1 cellular context compared by ENCODE assay signal in the genomic region with DNA sequence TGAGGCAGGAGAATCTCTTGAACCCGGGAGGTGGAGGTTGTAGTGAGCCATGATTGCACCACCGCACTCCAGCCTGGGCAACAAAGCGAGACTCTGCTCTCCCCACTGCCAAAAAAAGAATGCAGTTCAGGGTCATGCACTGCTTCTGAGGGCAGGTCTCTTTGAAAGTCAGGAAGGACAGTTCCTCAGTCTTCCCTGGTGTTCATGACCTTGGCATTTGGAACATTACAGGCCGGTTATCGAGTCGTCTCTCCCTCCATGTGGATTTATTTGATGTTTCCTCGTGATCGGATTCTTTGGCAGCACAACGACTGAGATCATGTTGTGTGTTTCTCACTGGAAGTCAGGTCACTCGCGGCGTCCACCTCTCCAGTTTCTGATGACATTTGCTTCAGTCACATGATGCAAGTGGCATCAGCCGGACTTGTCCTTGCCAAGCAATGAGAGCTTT.
TF ChIP-seq lines count a peak whose summit lies in the region.

No MANE protein-coding gene starts in this region.

TF ChIP-seq in IMR-90, 13 proteins besides CTCF, POLR2A, EP300 and RAD21:
- TF ChIP-seq, protein P1, sequence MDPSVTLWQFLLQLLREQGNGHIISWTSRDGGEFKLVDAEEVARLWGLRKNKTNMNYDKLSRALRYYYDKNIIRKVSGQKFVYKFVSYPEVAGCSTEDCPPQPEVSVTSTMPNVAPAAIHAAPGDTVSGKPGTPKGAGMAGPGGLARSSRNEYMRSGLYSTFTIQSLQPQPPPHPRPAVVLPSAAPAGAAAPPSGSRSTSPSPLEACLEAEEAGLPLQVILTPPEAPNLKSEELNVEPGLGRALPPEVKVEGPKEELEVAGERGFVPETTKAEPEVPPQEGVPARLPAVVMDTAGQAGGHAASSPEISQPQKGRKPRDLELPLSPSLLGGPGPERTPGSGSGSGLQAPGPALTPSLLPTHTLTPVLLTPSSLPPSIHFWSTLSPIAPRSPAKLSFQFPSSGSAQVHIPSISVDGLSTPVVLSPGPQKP (IDR thresholded peaks at IDR 0.05; ENCODE audit: borderline replicate concordance, low read depth, low read length), result no peak
- no peak for TF ChIP-seq SMC3 (IDR thresholded peaks at IDR 0.05; ENCODE audit: low read depth, low read length)
- no peak for TF ChIP-seq RCOR1 (IDR thresholded peaks at IDR 0.05; ENCODE audit: insufficient replicate concordance, low read length)
- TF ChIP-seq CHD1 (IDR thresholded peaks at IDR 0.05; ENCODE audit: low read depth, low read length), result no peak
- TF ChIP-seq BHLHE40 (IDR thresholded peaks at IDR 0.05; ENCODE audit: low read depth, low read length), result no peak
- no peak for TF ChIP-seq CEBPB (IDR thresholded peaks at IDR 0.05; ENCODE audit: low read depth, low read length)
- TF ChIP-seq, protein P2, sequence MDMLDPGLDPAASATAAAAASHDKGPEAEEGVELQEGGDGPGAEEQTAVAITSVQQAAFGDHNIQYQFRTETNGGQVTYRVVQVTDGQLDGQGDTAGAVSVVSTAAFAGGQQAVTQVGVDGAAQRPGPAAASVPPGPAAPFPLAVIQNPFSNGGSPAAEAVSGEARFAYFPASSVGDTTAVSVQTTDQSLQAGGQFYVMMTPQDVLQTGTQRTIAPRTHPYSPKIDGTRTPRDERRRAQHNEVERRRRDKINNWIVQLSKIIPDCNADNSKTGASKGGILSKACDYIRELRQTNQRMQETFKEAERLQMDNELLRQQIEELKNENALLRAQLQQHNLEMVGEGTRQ (IDR thresholded peaks at IDR 0.05; ENCODE audit: low read depth, low read length), result no peak
- TF ChIP-seq FOS (IDR thresholded peaks at IDR 0.05; ENCODE audit: low read depth, low read length), result no peak
- no peak for TF ChIP-seq MXI1 (IDR thresholded peaks at IDR 0.05; ENCODE audit: borderline replicate concordance, low read depth, low read length)
- TF ChIP-seq NFE2L2 (IDR thresholded peaks at IDR 0.05; ENCODE audit: low read depth, low read length), result no peak
- TF ChIP-seq MAFK (IDR thresholded peaks at IDR 0.05; ENCODE audit: low read depth, low read length), result no peak
- TF ChIP-seq MAZ (IDR thresholded peaks at IDR 0.05; ENCODE audit: borderline replicate concordance, low read depth, low read length), result no peak
- no peak for TF ChIP-seq RFX5 (IDR thresholded peaks at IDR 0.05; ENCODE audit: low read depth, low read length)
